In genomic region chrX:111119341-111119740, GRCh38 we compare ENCODE assay signal across 27 cellular contexts. TPM values are rescaled to one million over a fixed set of nuclear protein-coding genes. Genes with fewer than 3 reads are reported as not detected.
"Had no signal": no experiment of that assay in that cellular context is flagged by ENCODE, and none has a peak within 500 bp of the region (broad histone marks: within the 10 kb centered on the region; RNA-seq: fewer than 3 reads in every experiment).

No MANE protein-coding gene starts in this region.

- H3K9me3 ChIP-seq: ascending aorta, esophagus muscularis mucosa had no signal

- H3K4me1 ChIP-seq: ascending aorta, esophagus muscularis mucosa, foreskin keratinocyte had no signal

- H3K27ac ChIP-seq: ascending aorta, brain microvascular endothelial cell, esophagus muscularis mucosa, foreskin keratinocyte had no signal

- ATAC-seq: activated CD4-positive, alpha-beta T cell treated with anti-CD3 and anti-CD28 coated beads for 36 hours; activated CD8-positive, alpha-beta T cell treated with anti-CD3 and anti-CD28 coated beads, Interleukin-2, amount 10 ng/mL, durations not matched to agents 7 days and 5 days; activated naive CD4-positive, alpha-beta T cell treated with anti-CD3 and anti-CD28 coated beads, Interleukin-2, amount 50 U/mL, for 72 hours; activated T-cell treated with anti-CD3 and anti-CD28 coated beads, Interleukin-2, amount 50 U/mL, for 72 hours; effector memory CD8-positive, alpha-beta T cell; foreskin keratinocyte had no signal

- H3K36me3 ChIP-seq: ascending aorta, brain microvascular endothelial cell, esophagus muscularis mucosa had no signal

- DNase-seq: activated CD4-positive, alpha-beta memory T cell treated with anti-CD3 and anti-CD28 coated beads for 36 hours; activated CD4-positive, alpha-beta T cell treated with anti-CD3 and anti-CD28 coated beads for 36 hours; activated CD4-positive, alpha-beta T cell treated with anti-CD3 and anti-CD28 coated beads, Interleukin-2, amount 10 ng/mL, durations not matched to agents 24 days and 14 days; activated CD4-positive, CD25-positive, alpha-beta regulatory T cell; activated CD4-positive, CD25-positive, alpha-beta regulatory T cell treated with anti-CD3 and anti-CD28 coated beads, Interleukin-2, amount 50 U/mL, for 72 hours; activated CD8-positive, alpha-beta memory T cell treated with anti-CD3 and anti-CD28 coated beads, Interleukin-2, amount 50 U/mL, for 48 hours; activated CD8-positive, alpha-beta T cell treated with anti-CD3 and anti-CD28 coated beads, Interleukin-2, amount 10 ng/mL, durations not matched to agents 7 days and 5 days; activated gamma-delta T cell; activated naive CD4-positive, alpha-beta T cell; activated naive CD4-positive, alpha-beta T cell treated with anti-CD3 and anti-CD28 coated beads, Interleukin-2, amount 10 ng/mL, durations not matched to agents 7 days and 5 days; activated naive CD8-positive, alpha-beta T cell treated with anti-CD3 and anti-CD28 coated beads, Interleukin-2, amount 10 ng/mL, durations not matched to agents 7 days and 5 days; activated T-cell treated with anti-CD3 and anti-CD28 coated beads for 4 hours; activated T-cell treated with anti-CD3 and anti-CD28 coated beads, Interleukin-2, amount 50 U/mL, for 24 hours; activated T-cell treated with anti-CD3 and anti-CD28 coated beads, Interleukin-2, amount 50 U/mL, for 72 hours; brain microvascular endothelial cell; cortex of kidney; dermis blood vessel endothelial cell; effector CD4-positive, alpha-beta T cell; effector memory CD8-positive, alpha-beta T cell; erythroblast; foreskin keratinocyte; head of caudate nucleus; T-helper 2 cell had no signal

- FAIRE-seq: bronchial epithelial cell had no signal

- H3K4me3 ChIP-seq: ascending aorta, esophagus muscularis mucosa had no signal

- H3K27me3 ChIP-seq: ascending aorta, brain microvascular endothelial cell, foreskin keratinocyte had no signal

RNA-seq across cellular contexts. Expression of gene PAK3, which starts 23.4 kb away (rescaled TPM):
- polyA plus RNA-seq: foreskin keratinocyte had no signal
